ENCODE assay signal across 30 cellular contexts in genomic region chr1:47137178-47137577, GRCh38. TPM values are rescaled to one million over a fixed set of nuclear protein-coding genes. Genes with fewer than 3 reads are reported as not detected.
"Had no signal": no experiment of that assay in that cellular context is flagged by ENCODE, and none has a peak within 500 bp of the region (broad histone marks: within the 10 kb centered on the region; RNA-seq: fewer than 3 reads in every experiment).

A gene with protein sequence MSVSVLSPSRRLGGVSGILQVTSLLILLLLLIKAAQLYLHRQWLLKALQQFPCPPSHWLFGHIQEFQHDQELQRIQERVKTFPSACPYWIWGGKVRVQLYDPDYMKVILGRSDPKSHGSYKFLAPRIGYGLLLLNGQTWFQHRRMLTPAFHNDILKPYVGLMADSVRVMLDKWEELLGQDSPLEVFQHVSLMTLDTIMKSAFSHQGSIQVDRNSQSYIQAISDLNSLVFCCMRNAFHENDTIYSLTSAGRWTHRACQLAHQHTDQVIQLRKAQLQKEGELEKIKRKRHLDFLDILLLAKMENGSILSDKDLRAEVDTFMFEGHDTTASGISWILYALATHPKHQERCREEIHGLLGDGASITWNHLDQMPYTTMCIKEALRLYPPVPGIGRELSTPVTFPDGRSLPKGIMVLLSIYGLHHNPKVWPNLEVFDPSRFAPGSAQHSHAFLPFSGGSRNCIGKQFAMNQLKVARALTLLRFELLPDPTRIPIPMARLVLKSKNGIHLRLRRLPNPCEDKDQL (plus strand): TSS chr1:47137441. CDS start chr1:47137486, 45 bp downstream.

- H3K36me3 ChIP-seq: colonic mucosa, esophagus squamous epithelium, gastrocnemius medialis, heart right ventricle, left ventricle myocardium inferior, lower lobe of right lung had no signal

- H3K9me3 Mint-ChIP-seq: dendritic cell treated with granulocyte-macrophage colony-stimulating factor and Interleukin-4, amounts not matched to agents 40 ng/mL and 50 ng/mL, for 4 days; effector memory CD8-positive, alpha-beta T cell; endodermal cell had no signal

- DNase-seq: cerebellar nuclear complex; colonic mucosa; cortex of kidney; effector CD8-positive, alpha-beta T cell; effector memory CD8-positive, alpha-beta T cell; erythroblast; esophagus squamous epithelium; foreskin fibroblast; foreskin melanocyte; gastrocnemius medialis; glutamatergic neuron; head of caudate nucleus; heart right ventricle; hippocampal formation; left cardiac atrium; left ventricle myocardium inferior; lower lobe of right lung; mesenchymal stem cell; midbrain had no signal

- H3K4me3 Mint-ChIP-seq: dendritic cell treated with granulocyte-macrophage colony-stimulating factor and Interleukin-4, amounts not matched to agents 40 ng/mL and 50 ng/mL, for 4 days; effector memory CD8-positive, alpha-beta T cell; endodermal cell had no signal

- ATAC-seq: effector memory CD8-positive, alpha-beta T cell; esophagus mucosa; gastrocnemius medialis; heart right ventricle; left cardiac atrium; lower lobe of right lung had no signal

- H3K27ac Mint-ChIP-seq: dendritic cell treated with granulocyte-macrophage colony-stimulating factor and Interleukin-4, amounts not matched to agents 40 ng/mL and 50 ng/mL, for 4 days; effector memory CD8-positive, alpha-beta T cell; endodermal cell had no signal

- H3K27ac ChIP-seq: colonic mucosa, epithelial cell of prostate, esophagus squamous epithelium, gastrocnemius medialis, heart right ventricle, left ventricle myocardium inferior, lower lobe of right lung had no signal

- H3K27me3 ChIP-seq: colonic mucosa, gastrocnemius medialis had no signal

- H3K9me3 ChIP-seq: colonic mucosa, esophagus squamous epithelium, gastrocnemius medialis, lower lobe of right lung had no signal

- H3K4me3 ChIP-seq: colonic mucosa, esophagus squamous epithelium, gastrocnemius medialis, heart right ventricle, left ventricle myocardium inferior, lower lobe of right lung had no signal

- H3K4me1 ChIP-seq: colonic mucosa, esophagus squamous epithelium, gastrocnemius medialis, heart right ventricle, left ventricle myocardium inferior, lower lobe of right lung had no signal

RNA-seq across cellular contexts. Expression of the gene that starts here (rescaled TPM):
- total RNA-seq: chondrocyte, colonic mucosa, dermis microvascular lymphatic vessel endothelial cell, esophagus mucosa, glomerular endothelial cell, heart right ventricle, kidney epithelial cell, left cardiac atrium, left ventricle myocardium inferior, lower lobe of right lung, lung microvascular endothelial cell, mononuclear cell had no signal
- polyA plus RNA-seq: heart right ventricle, keratinocyte had no signal
